20 cellular contexts compared by ENCODE assay signal in genomic region chr1:194387531-194387930, GRCh38.
DNase-seq lines count a peak whose midpoint lies in the region; ATAC-seq, FAIRE-seq and TF ChIP-seq lines count a peak whose summit lies in the region.
"Had no signal": no experiment of that assay in that cellular context is flagged by ENCODE, and none has a peak within 500 bp of the region (broad histone marks: within the 10 kb centered on the region; RNA-seq: fewer than 3 reads in every experiment).

No MANE protein-coding gene starts in this region.

- DNase-seq in HepG2 (ENCODE audit: low spot score), result no peak
- no peak for DNase-seq in right lobe of liver
- no peak for DNase-seq in PC-9
- DNase-seq in neuronal stem cell (ENCODE audit: low spot score), result no peak
- no peak for DNase-seq in GM19239 (ENCODE audit: insufficient read length, low spot score)
- DNase-seq: C1 segment of cervical spinal cord; Calu3; CD4-positive, alpha-beta memory T cell; COR-L47; DMS53; DMS79 treated with DMSO at 0.1 percent for 48 hours; GF-D8 had no signal

- no peak for TF ChIP-seq RAD21 in HepG2 (CRISPR knock-in tag; IDR thresholded peaks at IDR 0.05)

- CTCF ChIA-PET in HepG2 (lab: Yijun Ruan, JAX; ENCODE audit: low intra/inter-chr PET ratio, low total read pairs), result no interaction called here
- CTCF ChIA-PET in PC-9 (lab: Charles Lee), result no interaction called here

- H3K18ac ChIP-seq in neuronal stem cell (ENCODE audit: low read length), result no peak overlapping the region

- H3K4me3 ChIP-seq in HepG2 (replicated peaks in 1 of 3; ENCODE audit: insufficient read depth in 1 of 3, low read depth in 2 of 3, low read length in 3 of 3) (no peak overlapping the region), right lobe of liver (no peak overlapping the region), PC-9 (no peak overlapping the region), SU-DHL-6 (ENCODE audit: insufficient read depth, low read length, poor library complexity, severe bottlenecking) (no peak overlapping the region), neuronal stem cell (ENCODE audit: low read length in 2 of 2) (no peak overlapping the region)
- H3K4me3 ChIP-seq: GM23338, HAP-1 had no signal

- H3K27me3 ChIP-seq in HepG2 (ENCODE audit: control insufficient read depth in 1 of 2, insufficient read depth in 2 of 2, low read length in 2 of 2) (no peaks in the 10 kb centered on the region), right lobe of liver (no peaks in the 10 kb centered on the region), PC-9 (ENCODE audit: insufficient read depth, low read depth) (no peaks in the 10 kb centered on the region), SU-DHL-6 (ENCODE audit: low read length) (no peaks in the 10 kb centered on the region), neuronal stem cell (ENCODE audit: control insufficient read depth in 3 of 3, insufficient read depth in 3 of 3, low read depth in 1 of 3, low read length in 3 of 3) (no peaks in the 10 kb centered on the region)

- no peak overlapping the region for H2BK12ac ChIP-seq in neuronal stem cell (ENCODE audit: low read length)

- no TSS peak for BruUV-seq in HepG2 (replicated peaks; lab: Mats Ljungman, UMichigan)
- no TSS peak for BruUV-seq in PC-9 (replicated peaks; lab: Mats Ljungman, UMichigan)

- no peaks in the 10 kb centered on the region for H3K79me1 ChIP-seq in neuronal stem cell (ENCODE audit: low read depth, low read length)

- H3K9ac ChIP-seq in HepG2 (ENCODE audit: insufficient read depth, low read depth, low read length) (no peak overlapping the region), SU-DHL-6 (ENCODE audit: low read length) (no peak overlapping the region), neuronal stem cell (ENCODE audit: low read depth, low read length, poor library complexity) (no peak overlapping the region)

- no peak overlapping the region for H2BK120ac ChIP-seq in neuronal stem cell (ENCODE audit: low read depth, low read length)

- H3K27ac ChIP-seq in HepG2 (ENCODE audit: extremely low read length, insufficient read depth, low read length) (no peak overlapping the region), right lobe of liver (no peak overlapping the region), PC-9 (no peak overlapping the region), SU-DHL-6 (ENCODE audit: low read depth, low read length) (no peak overlapping the region), neuronal stem cell (replicated peaks; ENCODE audit: low read length) (no peak overlapping the region)
- H3K27ac ChIP-seq: 22Rv1 had no signal

- no peak for FAIRE-seq in HepG2 (lab: Jason Lieb, UNC)
- FAIRE-seq in GM19239 (lab: Jason Lieb, UNC), result no peak
- FAIRE-seq: A204.1, GM12891 had no signal

- no peak overlapping the region for H4K8ac ChIP-seq in neuronal stem cell (ENCODE audit: low read depth, low read length)

- H2AFZ ChIP-seq in HepG2 (ENCODE audit: low read length) (no peak overlapping the region), PC-9 (no peak overlapping the region), SU-DHL-6 (ENCODE audit: low read depth, low read length, severe bottlenecking) (peak overlapping the region; percentile 82), neuronal stem cell (ENCODE audit: low read length) (peak overlapping the region; percentile 50)

- no peak overlapping the region for H2AK5ac ChIP-seq in neuronal stem cell (ENCODE audit: low read depth, low read length)

- H3K9me2 ChIP-seq in PC-9 (ENCODE audit: insufficient read depth) (0 out of 2 replicates have a peak, but pooled peaks cover 4% of the 10 kb centered on the region), SU-DHL-6 (replicated peaks; ENCODE audit: insufficient read depth, low read length) (no peaks in the 10 kb centered on the region)

- H4K20me1 ChIP-seq in HepG2 (ENCODE audit: insufficient read depth, low read length) (no peaks in the 10 kb centered on the region), PC-9 (ENCODE audit: insufficient read depth) (no peaks in the 10 kb centered on the region), SU-DHL-6 (ENCODE audit: low read depth, low read length) (no peaks in the 10 kb centered on the region)

- H3K9me3 ChIP-seq in HepG2 (ENCODE audit: low read length) (no peaks in the 10 kb centered on the region), right lobe of liver (no peaks in the 10 kb centered on the region), PC-9 (ENCODE audit: insufficient read depth, low read depth) (no peaks in the 10 kb centered on the region), SU-DHL-6 (ENCODE audit: insufficient read depth, low read length) (no peaks in the 10 kb centered on the region; the same call in 1 of the 2 replicates), neuronal stem cell (replicated peaks in 1 of 2; ENCODE audit: control insufficient read depth in 2 of 2, insufficient read depth in 1 of 2, low read depth in 1 of 2, low read length in 2 of 2) (no peaks in the 10 kb centered on the region)
- H3K9me3 ChIP-seq: HAP-1 had no signal

- no peak for TF ChIP-seq EP300 in HepG2 (IDR thresholded peaks at IDR 0.05; ENCODE audit: low read depth in 2 of 2, low read length in 2 of 2)
- no peak for TF ChIP-seq EP300 in HepG2 (CRISPR knock-in tag; IDR thresholded peaks at IDR 0.05; ENCODE audit: borderline replicate concordance)

- no peak overlapping the region for H3K14ac ChIP-seq in neuronal stem cell (ENCODE audit: low read length)

- in situ Hi-C loops in HepG2 (cut with HindIII; ENCODE audit: extremely low pct_ligation_motif_present, low pct_unique_long_range_greater_than_20kb), result no loop called here

- no peak overlapping the region for H2BK15ac ChIP-seq in neuronal stem cell (ENCODE audit: low read length)

- H3K23ac ChIP-seq in neuronal stem cell (ENCODE audit: low read depth, low read length, poor library complexity), result no peak overlapping the region

- ATAC-seq in HepG2 (no peak), right lobe of liver (no peak), HG02970 (IDR thresholded peaks at IDR 0.05; ENCODE audit: low FRiP score, unreplicated experiment) (no peak), HG02678 (IDR thresholded peaks at IDR 0.05; ENCODE audit: unreplicated experiment) (no peak)
- ATAC-seq: GM23338 had no signal

- POLR2A ChIA-PET in HepG2 (lab: Yijun Ruan, JAX) (no interaction called here), PC-9 (lab: Charles Lee; ENCODE audit: unreplicated experiment) (no interaction called here)

- TF ChIP-seq CTCF in HepG2 (CRISPR knock-in tag; IDR thresholded peaks at IDR 0.05) (no peak), right lobe of liver (IDR thresholded peaks at IDR 0.05) (no peak), PC-9 (conservative IDR thresholded peaks at IDR 0.05) (no peak), SU-DHL-6 (IDR thresholded peaks at IDR 0.05; ENCODE audit: insufficient read depth, low read length, poor library complexity, severe bottlenecking) (no peak)

- H4K91ac ChIP-seq in neuronal stem cell (ENCODE audit: low read depth, low read length, poor library complexity), result no peak overlapping the region

- no peak overlapping the region for H2BK5ac ChIP-seq in neuronal stem cell (ENCODE audit: low read length)

- H3K4me2 ChIP-seq in HepG2 (ENCODE audit: low read depth, low read length) (no peak overlapping the region), PC-9 (peak overlapping the region; percentile 28; the same call in 1 of the 2 replicates), SU-DHL-6 (ENCODE audit: low read depth, low read length, poor library complexity, severe bottlenecking) (no peak overlapping the region), neuronal stem cell (ENCODE audit: insufficient read depth, low read length, poor library complexity, severe bottlenecking) (no peak overlapping the region)
- H3K4me2 ChIP-seq: GM23338 had no signal

- no peak overlapping the region for H3K4ac ChIP-seq in neuronal stem cell (ENCODE audit: low read length)

- H3K79me2 ChIP-seq in HepG2 (ENCODE audit: insufficient read depth, low read length) (no peaks in the 10 kb centered on the region), PC-9 (ENCODE audit: low read depth) (no peaks in the 10 kb centered on the region), SU-DHL-6 (ENCODE audit: insufficient read depth, low read length) (no peaks in the 10 kb centered on the region)

- no peaks in the 10 kb centered on the region for H3F3A ChIP-seq in PC-9 (ENCODE audit: insufficient read depth, low read depth)
- H3F3A ChIP-seq in SU-DHL-6 (ENCODE audit: insufficient read depth), result no peaks in the 10 kb centered on the region

- intact Hi-C loops in HepG2 (cut with micrococcal nuclease; ENCODE audit: unreplicated experiment) (no loop called here), right lobe of liver (cut with DNase I) (no loop called here), PC-9 (cut with micrococcal nuclease; ENCODE audit: unreplicated experiment) (no loop called here)

- H3K36me3 ChIP-seq in HepG2 (replicated peaks in 1 of 2; ENCODE audit: control insufficient read depth in 1 of 2, insufficient read depth in 2 of 2, low read length in 2 of 2) (no peaks in the 10 kb centered on the region), right lobe of liver (no peaks in the 10 kb centered on the region), PC-9 (ENCODE audit: low read depth) (no peaks in the 10 kb centered on the region), SU-DHL-6 (ENCODE audit: low read length) (no peaks in the 10 kb centered on the region), neuronal stem cell (replicated peaks in 1 of 2; ENCODE audit: control insufficient read depth in 2 of 2, insufficient read depth in 2 of 2, low read length in 2 of 2) (no peaks in the 10 kb centered on the region)
- H3K36me3 ChIP-seq: HAP-1 had no signal

- H3K4me1 ChIP-seq in HepG2 (ENCODE audit: insufficient read depth, low read length) (no peaks in the 10 kb centered on the region), right lobe of liver (no peaks in the 10 kb centered on the region), PC-9 (replicated peaks; ENCODE audit: insufficient read depth) (no peaks in the 10 kb centered on the region), neuronal stem cell (ENCODE audit: control insufficient read depth in 2 of 2, insufficient read depth in 1 of 2, low read depth in 1 of 2, low read length in 2 of 2) (no peaks in the 10 kb centered on the region)
- H3K4me1 ChIP-seq: HAP-1 had no signal

- TF ChIP-seq POLR2A in HepG2 (IDR thresholded peaks at IDR 0.05; ENCODE audit: insufficient read depth in 1 of 2, low read depth in 2 of 2, low read length in 2 of 2) (no peak), right lobe of liver (IDR thresholded peaks at IDR 0.05) (no peak)

TF ChIP-seq in HepG2, 621 proteins besides CTCF, POLR2A, EP300 and RAD21 (continues in another document):
- TF ChIP-seq ZNF816 (CRISPR knock-in tag; IDR thresholded peaks at IDR 0.05; ENCODE audit: borderline replicate concordance), result no peak

Comparison
In these comparisons a context has a peak if more than half of its experiments do, and no peak if none do; other contexts are left out.
1. H2AFZ ChIP-seq: peak in SU-DHL-6 (single experiment) and neuronal stem cell (single experiment); none in HepG2 (single experiment) and PC-9 (single experiment).